ENCODE assay signal across 8 cellular contexts in genomic region chr7:99142727-99143521, GRCh38. TPM values are rescaled to one million over a fixed set of nuclear protein-coding genes. Genes with fewer than 3 reads are reported as not detected.
DNase-seq lines count a peak whose midpoint lies in the region; ATAC-seq and TF ChIP-seq lines count a peak whose summit lies in the region.

No MANE protein-coding gene starts in this region.

- peaks cover 0 to 19% of the 10 kb centered on the region in 2 donors for H3K4me1 ChIP-seq in muscle layer of duodenum (ENCODE audit: control insufficient read depth in 1 of 2, insufficient read depth in 2 of 2, low read length in 2 of 2)

- peaks cover 0 to 10% of the 10 kb centered on the region in 2 donors for H3K36me3 ChIP-seq in muscle layer of duodenum (ENCODE audit: control insufficient read depth in 1 of 2, insufficient read depth in 2 of 2, low read length in 2 of 2)

- no peaks in the 10 kb centered on the region for H3K27me3 ChIP-seq in muscle layer of duodenum (ENCODE audit: low read depth, low read length)

- peaks cover 21 to 32% (median 30%) of the 10 kb centered on the region in 3 donors for H3K4me1 Mint-ChIP-seq in IgD-negative memory B cell
- H3K4me1 Mint-ChIP-seq in activated T-cell treated with anti-CD3 and anti-CD28 coated beads, Interleukin-2, amount 50 U/mL, for 72 hours (ENCODE audit: low read depth): peaks cover 43% of the 10 kb centered on the region

- H3K27ac Mint-ChIP-seq in IgD-negative memory B cell: peak overlapping the region in 2 of 3 donors; percentile 92 to 95
- peak overlapping the region; percentile 84 for H3K27ac Mint-ChIP-seq in activated T-cell treated with anti-CD3 and anti-CD28 coated beads, Interleukin-2, amount 50 U/mL, for 72 hours

- no peaks in the 10 kb centered on the region for H3K9me3 Mint-ChIP-seq in IgD-negative memory B cell
- H3K9me3 Mint-ChIP-seq in activated T-cell treated with anti-CD3 and anti-CD28 coated beads, Interleukin-2, amount 50 U/mL, for 72 hours: peaks cover 0 to 1% of the 10 kb centered on the region in 2 donors

- H3K4me3 Mint-ChIP-seq in IgD-negative memory B cell: peak overlapping the region; percentile 55 to 93 (median 81)
- peak overlapping the region; percentile 87 to 96 for H3K4me3 Mint-ChIP-seq in activated T-cell treated with anti-CD3 and anti-CD28 coated beads, Interleukin-2, amount 50 U/mL, for 72 hours

- DNase-seq in GF-D8 (lab: John Stamatoyannopoulos, UW) (peak; percentile 50), fibroblast of gingiva (ENCODE audit: low read depth) (peak; percentile 95)
- DNase-seq in activated T-cell treated with anti-CD3 and anti-CD28 coated beads, Interleukin-2, amount 50 U/mL, for 72 hours: peak; percentile 94 to 95
- peak; percentile 96 for DNase-seq in stimulated activated CD8-positive, alpha-beta memory T cell treated with anti-CD3 and anti-CD28 coated beads, Interleukin-4, amount 100 ng/mL, for 48 hours

- peak; percentile 61 for ATAC-seq in activated T-cell treated with anti-CD3 and anti-CD28 coated beads, Interleukin-2, amount 50 U/mL, for 72 hours (replicated peaks in 1 of 2)
- no peak for ATAC-seq in GM18868 (IDR thresholded peaks at IDR 0.05; ENCODE audit: unreplicated experiment)

- no peaks in the 10 kb centered on the region for H3K36me3 Mint-ChIP-seq in IgD-negative memory B cell
- H3K36me3 Mint-ChIP-seq in activated T-cell treated with anti-CD3 and anti-CD28 coated beads, Interleukin-2, amount 50 U/mL, for 72 hours (ENCODE audit: insufficient read depth in 2 of 2): peaks cover 4 to 7% of the 10 kb centered on the region in 2 donors

- peak overlapping the region; percentile 56 to 84 for H3K4me3 ChIP-seq in muscle layer of duodenum (ENCODE audit: low read depth in 1 of 2, low read length in 2 of 2)

- H3K9me3 ChIP-seq in muscle layer of duodenum (ENCODE audit: control insufficient read depth in 1 of 2, low read length in 2 of 2): no peaks in the 10 kb centered on the region

- H3K27ac ChIP-seq in muscle layer of duodenum (ENCODE audit: low read length): peak overlapping the region; percentile 89

- peaks cover 1% of the 10 kb centered on the region for H3K27me3 Mint-ChIP-seq in IgD-negative memory B cell
- H3K27me3 Mint-ChIP-seq in activated T-cell treated with anti-CD3 and anti-CD28 coated beads, Interleukin-2, amount 50 U/mL, for 72 hours (ENCODE audit: low read depth): no peaks in the 10 kb centered on the region

TF ChIP-seq in PFSK-1, 5 proteins besides CTCF, POLR2A, EP300 and RAD21:
- TF ChIP-seq SIN3A (IDR thresholded peaks at IDR 0.05; ENCODE audit: borderline replicate concordance, insufficient read depth, low read length) (no peak), TAF1 (IDR thresholded peaks at IDR 0.05; ENCODE audit: borderline replicate concordance, insufficient read depth, low read length) (peak; percentile 8; the same call in 1 of the 2 replicates)

RNA-seq across cellular contexts. Expression of gene SMURF1, which starts 1.0 kb away (rescaled TPM):
- 2.7 TPM for polyA plus RNA-seq in IgD-negative memory B cell
- 10.7 TPM for polyA plus RNA-seq in PFSK-1 (2012; ENCODE audit: insufficient read length, low read depth)
- total RNA-seq in activated T-cell treated with anti-CD3 and anti-CD28 coated beads, Interleukin-2, amount 50 U/mL, for 72 hours: 10 to 100 TPM; 15.9 to 18.8 TPM
